6 cellular contexts compared by ENCODE assay signal in genomic region chr1:146248643-146249042, GRCh38. TPM values are rescaled to one million over a fixed set of nuclear protein-coding genes. Genes with fewer than 3 reads are reported as not detected.
DNase-seq lines count a peak whose midpoint lies in the region; ATAC-seq, FAIRE-seq and TF ChIP-seq lines count a peak whose summit lies in the region.
"Not testable (repeated sequence)": the region's sequence is repeated elsewhere in the genome, so short reads cannot be mapped to it uniquely, and the experiment has no call there.

No MANE protein-coding gene starts in this region.

- FAIRE-seq in H54 (lab: Jason Lieb, UNC), result peak; percentile 81

- not testable (repeated sequence) for H3K36me3 Mint-ChIP-seq in T-helper 17 cell (ENCODE audit: low read depth); activated CD8-positive, alpha-beta memory T cell treated with anti-CD3 and anti-CD28 coated beads, Interleukin-2, amount 10 ng/mL, durations not matched to agents 7 days and 5 days; activated naive CD8-positive, alpha-beta T cell treated with anti-CD3 and anti-CD28 coated beads, Interleukin-2, amount 50 U/mL, for 24 hours (ENCODE audit: low read depth); memory B cell; stimulated activated effector memory CD8-positive, alpha-beta T cell treated with anti-CD3 and anti-CD28 coated beads, Interleukin-12 subunit alpha, Interleukin-12 subunit beta, amount 100 ng/mL, for 72 hours

- not testable (repeated sequence) for H3K27me3 Mint-ChIP-seq in T-helper 17 cell; activated CD8-positive, alpha-beta memory T cell treated with anti-CD3 and anti-CD28 coated beads, Interleukin-2, amount 10 ng/mL, durations not matched to agents 7 days and 5 days; activated naive CD8-positive, alpha-beta T cell treated with anti-CD3 and anti-CD28 coated beads, Interleukin-2, amount 50 U/mL, for 24 hours; memory B cell

- TF ChIP-seq POLR2A in H54 (IDR thresholded peaks at IDR 0.05; ENCODE audit: low read depth, low read length), result not testable (repeated sequence)

- ATAC-seq in T-helper 17 cell (peak; percentile 78), memory B cell (ENCODE audit: low read depth) (peak; percentile 44)
- ATAC-seq in activated CD8-positive, alpha-beta memory T cell treated with anti-CD3 and anti-CD28 coated beads, Interleukin-2, amount 10 ng/mL, durations not matched to agents 7 days and 5 days, result peak; percentile 74
- ATAC-seq in activated naive CD8-positive, alpha-beta T cell treated with anti-CD3 and anti-CD28 coated beads, Interleukin-2, amount 50 U/mL, for 24 hours, result peak; percentile 100
- peak; percentile 100 for ATAC-seq in stimulated activated effector memory CD8-positive, alpha-beta T cell treated with anti-CD3 and anti-CD28 coated beads, Interleukin-12 subunit alpha, Interleukin-12 subunit beta, amount 100 ng/mL, for 72 hours

- H3K9me3 ChIP-seq in T-helper 17 cell (ENCODE audit: control insufficient read depth, low read length, poor library complexity, severe bottlenecking), result not testable (repeated sequence)

- not testable (repeated sequence) for H3K4me3 Mint-ChIP-seq in T-helper 17 cell; activated CD8-positive, alpha-beta memory T cell treated with anti-CD3 and anti-CD28 coated beads, Interleukin-2, amount 10 ng/mL, durations not matched to agents 7 days and 5 days; activated naive CD8-positive, alpha-beta T cell treated with anti-CD3 and anti-CD28 coated beads, Interleukin-2, amount 50 U/mL, for 24 hours; memory B cell; stimulated activated effector memory CD8-positive, alpha-beta T cell treated with anti-CD3 and anti-CD28 coated beads, Interleukin-12 subunit alpha, Interleukin-12 subunit beta, amount 100 ng/mL, for 72 hours

- H3K4me1 Mint-ChIP-seq in T-helper 17 cell; activated CD8-positive, alpha-beta memory T cell treated with anti-CD3 and anti-CD28 coated beads, Interleukin-2, amount 10 ng/mL, durations not matched to agents 7 days and 5 days; activated naive CD8-positive, alpha-beta T cell treated with anti-CD3 and anti-CD28 coated beads, Interleukin-2, amount 50 U/mL, for 24 hours; memory B cell; stimulated activated effector memory CD8-positive, alpha-beta T cell treated with anti-CD3 and anti-CD28 coated beads, Interleukin-12 subunit alpha, Interleukin-12 subunit beta, amount 100 ng/mL, for 72 hours: not testable (repeated sequence)

- DNase-seq in H54 (ENCODE audit: insufficient read length, low spot score); T-helper 17 cell; activated CD8-positive, alpha-beta memory T cell treated with anti-CD3 and anti-CD28 coated beads, Interleukin-2, amount 10 ng/mL, durations not matched to agents 7 days and 5 days; activated naive CD8-positive, alpha-beta T cell treated with anti-CD3 and anti-CD28 coated beads, Interleukin-2, amount 50 U/mL, for 24 hours; memory B cell (ENCODE audit: low spot score in 2 of 2); stimulated activated effector memory CD8-positive, alpha-beta T cell treated with anti-CD3 and anti-CD28 coated beads, Interleukin-12 subunit alpha, Interleukin-12 subunit beta, amount 100 ng/mL, for 72 hours (ENCODE audit: low spot score in 2 of 2): not testable (repeated sequence)

- H3K9me3 Mint-ChIP-seq in activated CD8-positive, alpha-beta memory T cell treated with anti-CD3 and anti-CD28 coated beads, Interleukin-2, amount 10 ng/mL, durations not matched to agents 7 days and 5 days (ENCODE audit: low read depth); activated naive CD8-positive, alpha-beta T cell treated with anti-CD3 and anti-CD28 coated beads, Interleukin-2, amount 50 U/mL, for 24 hours; memory B cell; stimulated activated effector memory CD8-positive, alpha-beta T cell treated with anti-CD3 and anti-CD28 coated beads, Interleukin-12 subunit alpha, Interleukin-12 subunit beta, amount 100 ng/mL, for 72 hours: not testable (repeated sequence)

- not testable (repeated sequence) for H3K27ac Mint-ChIP-seq in T-helper 17 cell; activated CD8-positive, alpha-beta memory T cell treated with anti-CD3 and anti-CD28 coated beads, Interleukin-2, amount 10 ng/mL, durations not matched to agents 7 days and 5 days; activated naive CD8-positive, alpha-beta T cell treated with anti-CD3 and anti-CD28 coated beads, Interleukin-2, amount 50 U/mL, for 24 hours; memory B cell; stimulated activated effector memory CD8-positive, alpha-beta T cell treated with anti-CD3 and anti-CD28 coated beads, Interleukin-12 subunit alpha, Interleukin-12 subunit beta, amount 100 ng/mL, for 72 hours

- CTCF ChIA-PET in activated CD8-positive, alpha-beta memory T cell treated with anti-CD3 and anti-CD28 coated beads, Interleukin-2, amount 10 ng/mL, durations not matched to agents 7 days and 5 days (lab: Charles Lee), result not testable (repeated sequence)

RNA-seq across cellular contexts. Expression of gene NOTCH2NLA, which starts 19.8 kb away (rescaled TPM):
- 10 to 100 TPM; 34.3 to 40.7 TPM for total RNA-seq in T-helper 17 cell
- total RNA-seq in activated CD8-positive, alpha-beta memory T cell treated with anti-CD3 and anti-CD28 coated beads, Interleukin-2, amount 10 ng/mL, durations not matched to agents 7 days and 5 days, result 10 to 100 TPM; 28.8 to 38.9 TPM

Comparison
In these comparisons a context has a peak if more than half of its experiments do, and no peak if none do; other contexts are left out.
1. ATAC-seq: peak in every context shown above with its lines; median percentile 100 in activated naive CD8-positive, alpha-beta T cell treated with anti-CD3 and anti-CD28 coated beads, Interleukin-2, amount 50 U/mL, for 24 hours; 100 in stimulated activated effector memory CD8-positive, alpha-beta T cell treated with anti-CD3 and anti-CD28 coated beads, Interleukin-12 subunit alpha, Interleukin-12 subunit beta, amount 100 ng/mL, for 72 hours; 78 in T-helper 17 cell; 74 in activated CD8-positive, alpha-beta memory T cell treated with anti-CD3 and anti-CD28 coated beads, Interleukin-2, amount 10 ng/mL, durations not matched to agents 7 days and 5 days; 44 in memory B cell.